15 cellular contexts compared by ENCODE assay signal in genomic region chr1:91583326-91583755, GRCh38.
DNase-seq lines count a peak whose midpoint lies in the region; ATAC-seq, FAIRE-seq and TF ChIP-seq lines count a peak whose summit lies in the region.
"Had no signal": no experiment of that assay in that cellular context is flagged by ENCODE, and none has a peak within 500 bp of the region (broad histone marks: within the 10 kb centered on the region; RNA-seq: fewer than 3 reads in every experiment).

No MANE protein-coding gene starts in this region.

- H2AFZ ChIP-seq in neural progenitor cell (replicated peaks) = no peak overlapping the region
- H2AFZ ChIP-seq in HepG2 (ENCODE audit: low read length) = no peak overlapping the region
- H2AFZ ChIP-seq: GM23338 had no signal

- no peak for TF ChIP-seq EP300 in HepG2 (IDR thresholded peaks at IDR 0.05; ENCODE audit: low read depth in 2 of 2, low read length in 2 of 2)
- TF ChIP-seq EP300 in HepG2 (CRISPR knock-in tag; IDR thresholded peaks at IDR 0.05; ENCODE audit: borderline replicate concordance) = no peak

- no peak for DNase-seq in heart left ventricle
- no peak for DNase-seq in left cardiac atrium
- peak; percentile 67 for DNase-seq in NCI-H748 treated with DMSO at 0.1 percent for 48 hours (lab: John Stamatoyannopoulos, UW)
- peak; percentile 95 for DNase-seq in fibroblast of villous mesenchyme (ENCODE audit: low read depth)
- DNase-seq in neural progenitor cell (ENCODE audit: low spot score) = no peak
- DNase-seq in posterior vena cava (ENCODE audit: low spot score) = no peak
- DNase-seq in HepG2 (ENCODE audit: low spot score) = no peak
- DNase-seq: NCI-H774, right lobe of liver had no signal

- POLR2A ChIA-PET in HepG2 (lab: Yijun Ruan, JAX) = no interaction called here

- TF ChIP-seq RAD21 in HepG2 (CRISPR knock-in tag; IDR thresholded peaks at IDR 0.05) = no peak

- H3K79me2 ChIP-seq in neural progenitor cell (ENCODE audit: low read depth) (no peaks in the 10 kb centered on the region), HepG2 (ENCODE audit: insufficient read depth, low read length) (no peaks in the 10 kb centered on the region)

- no peak for FAIRE-seq in HepG2 (lab: Jason Lieb, UNC)

- no peak overlapping the region for H3K4me2 ChIP-seq in neural progenitor cell
- no peak overlapping the region for H3K4me2 ChIP-seq in HepG2 (ENCODE audit: low read depth, low read length)
- H3K4me2 ChIP-seq: GM23338 had no signal

- CTCF ChIA-PET in HepG2 (lab: Yijun Ruan, JAX; ENCODE audit: low intra/inter-chr PET ratio, low total read pairs) = no interaction called here

- H3K4me3 Mint-ChIP-seq in neural progenitor cell = no peak overlapping the region
- H3K4me3 Mint-ChIP-seq: activated T-helper 1 cell treated with anti-CD3 and anti-CD28 coated beads, Interleukin-12 subunit alpha, Interleukin-12 subunit beta, Interleukin-2, Interleukin-4 antibody, amounts not matched to agents 30 ng/mL and 10 ng/mL and 1 ng/mL, durations not matched to agents 14 hours and 24 hours and 36 hours; dendritic cell treated with granulocyte-macrophage colony-stimulating factor and Interleukin-4, amounts not matched to agents 40 ng/mL and 50 ng/mL, for 4 days; GM23338; stimulated activated memory B cell treated with anti-CD40 and anti-IgM and Interleukin-4, amounts not matched to agents 10 μg/mL and 1 μg/mL and 100 μg/mL, for 72 hours had no signal

- no peak for TF ChIP-seq POLR2A in heart left ventricle (IDR thresholded peaks at IDR 0.05)
- no peak for TF ChIP-seq POLR2A in HepG2 (IDR thresholded peaks at IDR 0.05; ENCODE audit: insufficient read depth in 1 of 2, low read depth in 2 of 2, low read length in 2 of 2)

- H4K20me1 ChIP-seq in neural progenitor cell (ENCODE audit: low read depth) (no peaks in the 10 kb centered on the region), HepG2 (ENCODE audit: insufficient read depth, low read length) (no peaks in the 10 kb centered on the region)

- no peaks in the 10 kb centered on the region for H3K36me3 ChIP-seq in heart left ventricle
- H3K36me3 ChIP-seq in neural progenitor cell = no peaks in the 10 kb centered on the region
- H3K36me3 ChIP-seq in HepG2 (replicated peaks in 1 of 2; ENCODE audit: control insufficient read depth in 1 of 2, insufficient read depth in 2 of 2, low read length in 2 of 2) = no peaks in the 10 kb centered on the region
- H3K36me3 ChIP-seq: right lobe of liver had no signal

- H3K27me3 ChIP-seq in heart left ventricle = no peaks in the 10 kb centered on the region
- no peaks in the 10 kb centered on the region for H3K27me3 ChIP-seq in neural progenitor cell
- no peaks in the 10 kb centered on the region for H3K27me3 ChIP-seq in HepG2 (ENCODE audit: control insufficient read depth in 1 of 2, insufficient read depth in 2 of 2, low read length in 2 of 2)
- H3K27me3 ChIP-seq: right lobe of liver had no signal

- H3K4me3 ChIP-seq in heart left ventricle (no peak overlapping the region), fibroblast of villous mesenchyme (ENCODE audit: low read depth, low read length) (no peak overlapping the region), neural progenitor cell (no peak overlapping the region), HepG2 (replicated peaks in 1 of 3; ENCODE audit: insufficient read depth in 1 of 3, low read depth in 2 of 3, low read length in 3 of 3) (no peak overlapping the region)
- H3K4me3 ChIP-seq: GM23338, right lobe of liver had no signal

- no peaks in the 10 kb centered on the region for H3F3A ChIP-seq in neural progenitor cell (ENCODE audit: low read depth)

- H3K27ac ChIP-seq in heart left ventricle = peak overlapping the region in 7 of 12 donors; percentile 1 to 88 (median 65)
- H3K27ac ChIP-seq in neural progenitor cell = no peak overlapping the region
- no peak overlapping the region for H3K27ac ChIP-seq in HepG2 (ENCODE audit: extremely low read length, insufficient read depth, low read length)
- H3K27ac ChIP-seq: HL-60 had no signal

- no peaks in the 10 kb centered on the region for H3K36me3 Mint-ChIP-seq in neural progenitor cell
- H3K36me3 Mint-ChIP-seq: stimulated activated memory B cell treated with anti-CD40 and anti-IgM and Interleukin-4, amounts not matched to agents 10 μg/mL and 1 μg/mL and 100 μg/mL, for 72 hours had no signal

- no peak for ATAC-seq in heart left ventricle
- no peak for ATAC-seq in left cardiac atrium
- no peak for ATAC-seq in HepG2
- no peak for ATAC-seq in HG02623 (IDR thresholded peaks at IDR 0.05; ENCODE audit: unreplicated experiment)
- ATAC-seq: GM23338; stimulated activated memory B cell treated with anti-CD40 and anti-IgM and Interleukin-4, amounts not matched to agents 10 μg/mL and 1 μg/mL and 100 μg/mL, for 72 hours had no signal

- H3K9ac ChIP-seq in neural progenitor cell = no peak overlapping the region
- H3K9ac ChIP-seq in HepG2 (ENCODE audit: insufficient read depth, low read depth, low read length) = no peak overlapping the region

- peaks cover under 1% of the 10 kb centered on the region for H3K9me3 Mint-ChIP-seq in neural progenitor cell
- H3K9me3 Mint-ChIP-seq: activated T-helper 1 cell treated with anti-CD3 and anti-CD28 coated beads, Interleukin-12 subunit alpha, Interleukin-12 subunit beta, Interleukin-2, Interleukin-4 antibody, amounts not matched to agents 30 ng/mL and 10 ng/mL and 1 ng/mL, durations not matched to agents 14 hours and 24 hours and 36 hours; GM23338; stimulated activated memory B cell treated with anti-CD40 and anti-IgM and Interleukin-4, amounts not matched to agents 10 μg/mL and 1 μg/mL and 100 μg/mL, for 72 hours had no signal

- intact Hi-C loops in heart left ventricle (cut with DNase I) (loop anchor here in 1 of 10 donors (5.0 kb wide), 1 partner anchor 124 kb away; no protein-coding TSS in a partner anchor), left cardiac atrium (cut with DNase I) (no loop called here), posterior vena cava (cut with DNase I) (no loop called here), HepG2 (cut with micrococcal nuclease; ENCODE audit: unreplicated experiment) (no loop called here)

- no peak overlapping the region for H3K27ac Mint-ChIP-seq in neural progenitor cell
- H3K27ac Mint-ChIP-seq: activated T-helper 1 cell treated with anti-CD3 and anti-CD28 coated beads, Interleukin-12 subunit alpha, Interleukin-12 subunit beta, Interleukin-2, Interleukin-4 antibody, amounts not matched to agents 30 ng/mL and 10 ng/mL and 1 ng/mL, durations not matched to agents 14 hours and 24 hours and 36 hours; dendritic cell treated with granulocyte-macrophage colony-stimulating factor and Interleukin-4, amounts not matched to agents 40 ng/mL and 50 ng/mL, for 4 days; GM23338; stimulated activated memory B cell treated with anti-CD40 and anti-IgM and Interleukin-4, amounts not matched to agents 10 μg/mL and 1 μg/mL and 100 μg/mL, for 72 hours had no signal

- peaks cover 19% of the 10 kb centered on the region for H3K4me1 Mint-ChIP-seq in neural progenitor cell

- H3K4me1 ChIP-seq in heart left ventricle = peaks cover 0 to 40% (median 14%) of the 10 kb centered on the region in 12 donors
- no peaks in the 10 kb centered on the region for H3K4me1 ChIP-seq in neural progenitor cell
- 0 out of 2 replicates have a peak, but pooled peaks cover 6% of the 10 kb centered on the region for H3K4me1 ChIP-seq in HepG2 (ENCODE audit: insufficient read depth, low read length)
- H3K4me1 ChIP-seq: right lobe of liver had no signal

- H3K9me3 ChIP-seq in heart left ventricle = no peaks in the 10 kb centered on the region
- no peaks in the 10 kb centered on the region for H3K9me3 ChIP-seq in neural progenitor cell (ENCODE audit: low read depth)
- H3K9me3 ChIP-seq in HepG2 (ENCODE audit: low read length) = no peaks in the 10 kb centered on the region
- H3K9me3 ChIP-seq: right lobe of liver had no signal

- peaks cover 5% of the 10 kb centered on the region for H3K27me3 Mint-ChIP-seq in neural progenitor cell (ENCODE audit: insufficient read depth, low read depth)

- in situ Hi-C loops in HepG2 (cut with HindIII; ENCODE audit: extremely low pct_ligation_motif_present, low pct_unique_long_range_greater_than_20kb) = no loop called here

- TF ChIP-seq CTCF in heart left ventricle (IDR thresholded peaks at IDR 0.05) (no peak), fibroblast of villous mesenchyme (IDR thresholded peaks at IDR 0.05; ENCODE audit: insufficient read depth, low read depth, low read length) (no peak), neural progenitor cell (IDR thresholded peaks at IDR 0.05) (no peak), HepG2 (CRISPR knock-in tag; IDR thresholded peaks at IDR 0.05) (no peak)

- WGBS in heart left ventricle, 4 donors = 70 to 74% (median 72%) methylated on average over 7 of the region's 7 CpGs
- WGBS in HepG2 (ENCODE audit: low lambda C conversion rate) = 47% methylated on average over 7 of the region's 7 CpGs

- BruUV-seq in HepG2 (replicated peaks; lab: Mats Ljungman, UMichigan) = no TSS peak

TF ChIP-seq in HepG2, 621 proteins besides CTCF, POLR2A, EP300 and RAD21:
- no peak for TF ChIP-seq ZNF737 (CRISPR knock-in tag; IDR thresholded peaks at IDR 0.05; ENCODE audit: borderline replicate concordance)
- no peak for TF ChIP-seq THAP9 (CRISPR knock-in tag; IDR thresholded peaks at IDR 0.05; ENCODE audit: borderline replicate concordance)
- no peak for TF ChIP-seq CREBL2 (CRISPR knock-in tag; IDR thresholded peaks at IDR 0.05; ENCODE audit: borderline replicate concordance)
TF ChIP-seq in HepG2: peak in this region for 0.

Comparison
In these comparisons a context has a peak if more than half of its experiments do, and no peak if none do; other contexts are left out.
1. DNase-seq: peak in NCI-H748 treated with DMSO at 0.1 percent for 48 hours (single experiment) and fibroblast of villous mesenchyme (single experiment); none in heart left ventricle (0 of 5), left cardiac atrium (single experiment), neural progenitor cell (single experiment), posterior vena cava (single experiment) and HepG2 (single experiment).
2. H3K27ac ChIP-seq: peak in heart left ventricle (7 of 12); none in neural progenitor cell (single experiment) and HepG2 (single experiment).